23 cellular contexts compared by ENCODE assay signal in the genomic region with DNA sequence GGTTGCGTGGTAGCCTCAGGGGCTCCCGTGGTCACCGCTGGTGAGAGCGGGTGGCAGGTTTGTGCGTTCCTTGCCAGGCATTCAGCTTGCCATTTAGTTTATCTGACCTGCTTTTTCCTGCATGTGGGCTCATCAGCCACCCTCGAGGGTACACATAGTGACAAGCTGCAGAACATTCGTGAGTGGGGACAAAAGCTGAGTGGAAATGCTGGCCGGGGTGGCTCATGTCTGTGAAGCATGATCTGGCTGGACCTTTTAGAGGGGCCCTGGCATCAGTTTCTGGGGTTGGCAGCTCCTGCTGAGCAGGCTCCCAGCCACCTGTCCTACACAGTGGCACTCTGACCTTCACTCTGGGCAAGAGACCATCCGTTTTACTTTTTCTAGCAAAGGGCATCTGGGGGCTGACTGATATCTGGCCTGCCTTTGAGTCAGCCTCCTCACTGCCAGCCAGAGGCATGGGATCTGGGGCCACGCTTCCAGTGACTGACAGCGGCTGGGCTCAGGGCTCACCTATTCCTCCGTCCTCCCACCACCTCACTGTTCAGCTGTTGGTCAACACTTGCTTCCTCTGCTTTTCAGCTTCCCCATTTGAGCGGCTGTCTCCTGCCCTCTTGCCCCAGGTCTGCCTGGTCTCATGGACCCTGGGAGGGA.
DNase-seq lines count a peak whose midpoint lies in the region; ATAC-seq, FAIRE-seq and TF ChIP-seq lines count a peak whose summit lies in the region.
"Had no signal": no experiment of that assay in that cellular context is flagged by ENCODE, and none has a peak within 500 bp of the region (broad histone marks: within the 10 kb centered on the region; RNA-seq: fewer than 3 reads in every experiment).

No MANE protein-coding gene starts in this region.

- no peak for TF ChIP-seq POLR2A in HepG2 (IDR thresholded peaks at IDR 0.05; ENCODE audit: insufficient read depth in 1 of 2, low read depth in 2 of 2, low read length in 2 of 2)

- FAIRE-seq in HepG2 (lab: Jason Lieb, UNC) = no peak
- FAIRE-seq: endothelial cell of umbilical vein had no signal

- H3K4me2 ChIP-seq in BLaER1 (peak overlapping the region; percentile 28), HepG2 (ENCODE audit: low read depth, low read length) (no peak overlapping the region)

- no peak overlapping the region for H3K9ac ChIP-seq in BLaER1
- no peak overlapping the region for H3K9ac ChIP-seq in HepG2 (ENCODE audit: insufficient read depth, low read depth, low read length)

- CTCF ChIA-PET in CD8-positive, alpha-beta T cell (lab: Charles Lee) = interaction anchor here (0.7 to 1.5 kb wide), 2 partner anchors 133 to 158 kb away, joined by 3 read pairs; no protein-coding TSS in a partner anchor
- CTCF ChIA-PET in HepG2 (lab: Yijun Ruan, JAX; ENCODE audit: low intra/inter-chr PET ratio, low total read pairs) = no interaction called here

- peaks cover 48% of the 10 kb centered on the region for H3K4me1 Mint-ChIP-seq in CD8-positive, alpha-beta T cell (ENCODE audit: low read depth)
- H3K4me1 Mint-ChIP-seq in nephron progenitor cell (peaks cover 16% of the 10 kb centered on the region), type B pancreatic cell (ENCODE audit: unreplicated experiment) (peaks cover 14% of the 10 kb centered on the region)

- TF ChIP-seq CTCF in CD8-positive, alpha-beta T cell (IDR thresholded peaks at IDR 0.05) = no peak
- TF ChIP-seq CTCF in HepG2 (CRISPR knock-in tag; IDR thresholded peaks at IDR 0.05) (no peak), nephron progenitor cell (IDR thresholded peaks at IDR 0.05) (no peak), type B pancreatic cell (conservative IDR thresholded peaks at IDR 0.05) (no peak)

- TF ChIP-seq RAD21 in HepG2 (CRISPR knock-in tag; IDR thresholded peaks at IDR 0.05) = no peak

- POLR2A ChIA-PET in CD8-positive, alpha-beta T cell (lab: Charles Lee) = interaction anchor here (1.9 kb wide), 1 partner anchor 29 kb away, joined by 5 read pairs; no protein-coding TSS in a partner anchor
- POLR2A ChIA-PET in HepG2 (lab: Yijun Ruan, JAX) = no interaction called here

- H3K27ac ChIP-seq in BLaER1 = no peak overlapping the region; the same call in 1 of the 2 replicates
- H3K27ac ChIP-seq in CD8-positive, alpha-beta T cell (ENCODE audit: low read depth, low read length) = no peak overlapping the region
- no peak overlapping the region for H3K27ac ChIP-seq in HepG2 (ENCODE audit: extremely low read length, insufficient read depth, low read length)
- H3K27ac ChIP-seq: coronary artery, left lung, sigmoid colon, SJSA1, suprapubic skin had no signal

- no peaks in the 10 kb centered on the region for H3K9me3 ChIP-seq in BLaER1
- H3K9me3 ChIP-seq in CD8-positive, alpha-beta T cell (ENCODE audit: low read length) = no peaks in the 10 kb centered on the region
- H3K9me3 ChIP-seq in HepG2 (ENCODE audit: low read length) = no peaks in the 10 kb centered on the region
- H3K9me3 ChIP-seq: BE2C, left lung, sigmoid colon, SJSA1, suprapubic skin had no signal

- ATAC-seq in CD8-positive, alpha-beta T cell = no peak
- ATAC-seq in HepG2 (peak; percentile 13; the same call in 1 of the 3 replicates), HG02870 (IDR thresholded peaks at IDR 0.05; ENCODE audit: unreplicated experiment) (no peak)
- ATAC-seq: left lung had no signal

- H4K20me1 ChIP-seq in BLaER1 = no peaks in the 10 kb centered on the region
- no peaks in the 10 kb centered on the region for H4K20me1 ChIP-seq in HepG2 (ENCODE audit: insufficient read depth, low read length)

- intact Hi-C loops in CD8-positive, alpha-beta T cell (cut with DNase I, micrococcal nuclease) = no loop called here
- intact Hi-C loops in HepG2 (cut with micrococcal nuclease; ENCODE audit: unreplicated experiment) = no loop called here

- no peak overlapping the region for H2AFZ ChIP-seq in HepG2 (ENCODE audit: low read length)

- H3K4me3 Mint-ChIP-seq in CD8-positive, alpha-beta T cell = no peak overlapping the region
- H3K4me3 Mint-ChIP-seq in nephron progenitor cell (no peak overlapping the region), type B pancreatic cell (no peak overlapping the region)
- H3K4me3 Mint-ChIP-seq: activated CD4-positive, alpha-beta memory T cell treated with anti-CD3 and anti-CD28 coated beads for 36 hours; activated naive CD4-positive, alpha-beta T cell treated with anti-CD3 and anti-CD28 coated beads, Interleukin-2, amount 50 U/mL, for 24 hours had no signal

- H3K36me3 ChIP-seq in BLaER1 (no peaks in the 10 kb centered on the region), HepG2 (replicated peaks in 1 of 2; ENCODE audit: control insufficient read depth in 1 of 2, insufficient read depth in 2 of 2, low read length in 2 of 2) (no peaks in the 10 kb centered on the region)
- no peaks in the 10 kb centered on the region for H3K36me3 ChIP-seq in CD8-positive, alpha-beta T cell (ENCODE audit: insufficient read depth, low read length)
- H3K36me3 ChIP-seq: BE2C, left lung, sigmoid colon, SJSA1, suprapubic skin had no signal

- no TSS peak for BruUV-seq in HepG2 (replicated peaks; lab: Mats Ljungman, UMichigan)

- H3K9me3 Mint-ChIP-seq in CD8-positive, alpha-beta T cell = no peaks in the 10 kb centered on the region
- H3K9me3 Mint-ChIP-seq in nephron progenitor cell = no peaks in the 10 kb centered on the region
- H3K9me3 Mint-ChIP-seq in type B pancreatic cell = no peaks in the 10 kb centered on the region
- H3K9me3 Mint-ChIP-seq: activated CD4-positive, alpha-beta memory T cell treated with anti-CD3 and anti-CD28 coated beads for 36 hours; activated naive CD4-positive, alpha-beta T cell treated with anti-CD3 and anti-CD28 coated beads, Interleukin-2, amount 50 U/mL, for 24 hours had no signal

- H3K27ac Mint-ChIP-seq in CD8-positive, alpha-beta T cell = peak overlapping the region; percentile 46
- H3K27ac Mint-ChIP-seq in nephron progenitor cell (no peak overlapping the region), type B pancreatic cell (no peak overlapping the region)
- H3K27ac Mint-ChIP-seq: activated CD4-positive, alpha-beta memory T cell treated with anti-CD3 and anti-CD28 coated beads for 36 hours; activated naive CD4-positive, alpha-beta T cell treated with anti-CD3 and anti-CD28 coated beads, Interleukin-2, amount 50 U/mL, for 24 hours had no signal

- TF ChIP-seq EP300 in HepG2 (IDR thresholded peaks at IDR 0.05; ENCODE audit: low read depth in 2 of 2, low read length in 2 of 2) = no peak
- TF ChIP-seq EP300 in HepG2 (CRISPR knock-in tag; IDR thresholded peaks at IDR 0.05; ENCODE audit: borderline replicate concordance) = no peak

- H3K27me3 ChIP-seq in BLaER1 (no peaks in the 10 kb centered on the region), HepG2 (ENCODE audit: control insufficient read depth in 1 of 2, insufficient read depth in 2 of 2, low read length in 2 of 2) (no peaks in the 10 kb centered on the region)
- no peaks in the 10 kb centered on the region for H3K27me3 ChIP-seq in CD8-positive, alpha-beta T cell (ENCODE audit: insufficient read depth, low read length)
- H3K27me3 ChIP-seq: BE2C, left lung, SJSA1, suprapubic skin had no signal

- H3K79me2 ChIP-seq in HepG2 (ENCODE audit: insufficient read depth, low read length) = no peaks in the 10 kb centered on the region

- WGBS in HepG2 (ENCODE audit: low lambda C conversion rate) = 94% methylated on average over 4 of the region's 13 CpGs

- no peak overlapping the region for H3K4me3 ChIP-seq in BLaER1
- no peak overlapping the region for H3K4me3 ChIP-seq in CD8-positive, alpha-beta T cell (ENCODE audit: low read depth, low read length)
- no peak overlapping the region for H3K4me3 ChIP-seq in HepG2 (replicated peaks in 1 of 3; ENCODE audit: insufficient read depth in 1 of 3, low read depth in 2 of 3, low read length in 3 of 3)
- H3K4me3 ChIP-seq: coronary artery, left lung, sigmoid colon, SJSA1, suprapubic skin had no signal

- in situ Hi-C loops in HepG2 (cut with HindIII; ENCODE audit: extremely low pct_ligation_motif_present, low pct_unique_long_range_greater_than_20kb) = no loop called here

- H3K27me3 Mint-ChIP-seq in CD8-positive, alpha-beta T cell (ENCODE audit: low read depth) = no peaks in the 10 kb centered on the region
- H3K27me3 Mint-ChIP-seq in nephron progenitor cell (ENCODE audit: low read depth, poor library complexity) (peaks cover 4% of the 10 kb centered on the region), type B pancreatic cell (no peaks in the 10 kb centered on the region)
- H3K27me3 Mint-ChIP-seq: activated CD4-positive, alpha-beta memory T cell treated with anti-CD3 and anti-CD28 coated beads for 36 hours; activated naive CD4-positive, alpha-beta T cell treated with anti-CD3 and anti-CD28 coated beads, Interleukin-2, amount 50 U/mL, for 24 hours had no signal

- H3K4me1 ChIP-seq in BLaER1 (peaks cover 19% of the 10 kb centered on the region), HepG2 (ENCODE audit: insufficient read depth, low read length) (no peaks in the 10 kb centered on the region)
- H3K4me1 ChIP-seq in CD8-positive, alpha-beta T cell (ENCODE audit: insufficient read depth, low read length) = peaks cover 22% of the 10 kb centered on the region
- H3K4me1 ChIP-seq: left lung had no signal

- DNase-seq in CD8-positive, alpha-beta T cell = no peak
- DNase-seq in SKM-1 treated with dmso at 0.1 percent for 144 hours (lab: John Stamatoyannopoulos, UW; ENCODE audit: unreplicated experiment) (peak; percentile 29), HepG2 (ENCODE audit: low spot score) (no peak), nephron progenitor cell (no peak), type B pancreatic cell (ENCODE audit: extremely low spot score, unreplicated experiment) (no peak), NCI-H2196 (lab: John Stamatoyannopoulos, UW; ENCODE audit: unreplicated experiment) (no peak)
- DNase-seq: activated CD4-positive, alpha-beta memory T cell treated with anti-CD3 and anti-CD28 coated beads for 36 hours; activated T-cell treated with anti-CD3 and anti-CD28 coated beads, Interleukin-2, amount 50 U/mL, for 48 hours; DMS 273 treated with DMSO at 0.1 percent for 48 hours; foreskin melanocyte; HCEC 1CT; Kasumi-1; sigmoid colon; stimulated activated CD4-positive, alpha-beta T cell treated with anti-CD3 and anti-CD28 coated beads, Interleukin-2, amount 100 ng/mL, for 24 hours had no signal

- no peaks in the 10 kb centered on the region for H3K36me3 Mint-ChIP-seq in CD8-positive, alpha-beta T cell
- H3K36me3 Mint-ChIP-seq in nephron progenitor cell (ENCODE audit: low read depth) = no peaks in the 10 kb centered on the region
- no peaks in the 10 kb centered on the region for H3K36me3 Mint-ChIP-seq in type B pancreatic cell
- H3K36me3 Mint-ChIP-seq: activated CD4-positive, alpha-beta memory T cell treated with anti-CD3 and anti-CD28 coated beads for 36 hours had no signal

TF ChIP-seq in HepG2, 621 proteins besides CTCF, POLR2A, EP300 and RAD21 (continues in another document):
- no peak for TF ChIP-seq ZSCAN31 (CRISPR knock-in tag; IDR thresholded peaks at IDR 0.05; ENCODE audit: low read depth)
